In the genomic region with DNA sequence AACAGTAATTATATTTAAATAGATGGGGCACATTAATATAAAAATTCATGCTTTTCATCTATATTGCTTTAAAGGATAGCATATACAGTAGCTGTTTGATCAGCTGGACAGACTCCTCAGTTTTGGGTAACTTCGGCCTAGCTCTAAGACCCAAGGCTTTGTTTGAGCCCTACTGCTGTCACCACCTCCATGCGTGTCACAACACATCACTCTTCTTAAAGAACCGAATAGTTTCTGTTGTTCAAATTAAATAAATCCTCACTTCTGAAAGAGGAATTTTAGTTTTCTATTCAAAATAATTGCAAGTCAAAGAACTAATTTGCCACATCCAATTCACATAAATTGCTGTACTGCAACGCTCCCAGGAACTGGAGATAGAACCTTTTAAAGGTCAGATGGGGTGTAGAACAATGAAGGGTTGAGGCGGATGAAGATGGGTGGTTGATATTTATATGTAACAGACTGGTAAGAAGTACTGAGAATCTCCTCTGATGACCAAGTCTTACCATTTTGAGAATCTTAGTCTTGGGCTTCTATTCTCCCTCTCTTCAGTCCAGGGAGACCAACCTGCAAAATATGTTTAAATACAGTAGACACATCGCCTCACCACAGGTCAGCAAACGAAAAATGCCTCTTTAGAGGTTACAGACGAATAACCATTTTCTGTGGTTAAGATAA, we compare ENCODE assay signal across 8 cellular contexts. TPM values are rescaled to one million over a fixed set of nuclear protein-coding genes. Genes with fewer than 3 reads are reported as not detected.
DNase-seq lines count a peak whose midpoint lies in the region; ATAC-seq and TF ChIP-seq lines count a peak whose summit lies in the region.

No MANE protein-coding gene starts in this region.

- H3K36me3 ChIP-seq in GM23338 (ENCODE audit: insufficient read depth) (no peaks in the 10 kb centered on the region), OCI-LY3 (replicated peaks; ENCODE audit: low read depth, low read length) (peaks cover 17% of the 10 kb centered on the region), fibroblast of lung (ENCODE audit: control insufficient read depth, insufficient read depth, low read length) (no peaks in the 10 kb centered on the region), thyroid gland (no peaks in the 10 kb centered on the region)

- H3K4me3 Mint-ChIP-seq in GM23338: peak overlapping the region; percentile 91

- intact Hi-C loops in thyroid gland (cut with DNase I): loop anchor here (10.0 kb wide), 1 partner anchor 201 kb away; no protein-coding TSS in a partner anchor

- H3K4me1 ChIP-seq in GM23338 (ENCODE audit: insufficient read depth) (peaks cover 49% of the 10 kb centered on the region), OCI-LY3 (ENCODE audit: low read length) (peaks cover 18% of the 10 kb centered on the region), fibroblast of lung (ENCODE audit: control insufficient read depth, extremely low read depth, insufficient read depth, low read length) (no peaks in the 10 kb centered on the region), thyroid gland (peaks cover 10 to 15% of the 10 kb centered on the region in 2 donors)

- no peak for TF ChIP-seq POLR2A in thyroid gland (IDR thresholded peaks at IDR 0.05)

- peaks cover 3% of the 10 kb centered on the region; the same call in 2 of the 3 replicates for H3K9me3 Mint-ChIP-seq in GM23338

- H3F3A ChIP-seq in GM23338 (replicated peaks; ENCODE audit: low read depth): no peaks in the 10 kb centered on the region

- H3K9ac ChIP-seq in OCI-LY3 (ENCODE audit: low read length): no peak overlapping the region
- no peak overlapping the region for H3K9ac ChIP-seq in fibroblast of lung (ENCODE audit: insufficient read depth, low read length)

- 75 to 81% methylated on average over 8 of the region's 8 CpGs for WGBS in thyroid gland, 2 donors

- no peak for TF ChIP-seq CTCF in GM23338 (conservative IDR thresholded peaks at IDR 0.05; ENCODE audit: low read depth in 2 of 2)
- no peak for TF ChIP-seq CTCF in OCI-LY3 (IDR thresholded peaks at IDR 0.05; ENCODE audit: low read depth, low read length)
- TF ChIP-seq CTCF in fibroblast of lung (conservative IDR thresholded peaks at IDR 0.05 in 1 of 2, IDR thresholded peaks at IDR 0.05 in 1 of 2; ENCODE audit: low read depth in 1 of 2, low read length in 2 of 2): no peak
- TF ChIP-seq CTCF in retinal pigment epithelial cell (conservative IDR thresholded peaks at IDR 0.05; ENCODE audit: low read depth, low read length): no peak
- TF ChIP-seq CTCF in GM10266 (IDR thresholded peaks at IDR 0.05; ENCODE audit: control insufficient read depth, insufficient read depth, low read depth, missing control alignments): no peak
- no peak for TF ChIP-seq CTCF in thyroid gland (IDR thresholded peaks at IDR 0.05)

- H3K9me2 ChIP-seq in GM23338 (ENCODE audit: insufficient read depth): no peaks in the 10 kb centered on the region

- H3K27me3 Mint-ChIP-seq in GM23338 (ENCODE audit: insufficient read depth, low read depth, poor library complexity): peaks cover 3% of the 10 kb centered on the region

- no peaks in the 10 kb centered on the region for H3K27me3 ChIP-seq in GM23338 (ENCODE audit: insufficient read depth)
- no peaks in the 10 kb centered on the region for H3K27me3 ChIP-seq in OCI-LY3 (ENCODE audit: low read depth, low read length)
- H3K27me3 ChIP-seq in fibroblast of lung (ENCODE audit: control insufficient read depth, insufficient read depth, low read length): no peaks in the 10 kb centered on the region
- no peaks in the 10 kb centered on the region for H3K27me3 ChIP-seq in thyroid gland

- peaks cover 22% of the 10 kb centered on the region for H3K36me3 Mint-ChIP-seq in GM23338 (ENCODE audit: low read depth)

- H3K4me3 ChIP-seq in GM23338: peak overlapping the region; percentile 70
- H3K4me3 ChIP-seq in OCI-LY3 (ENCODE audit: low read length): peak overlapping the region; percentile 100
- peak overlapping the region; percentile 72 to 99 (median 85) for H3K4me3 ChIP-seq in fibroblast of lung (replicated peaks in 1 of 4; ENCODE audit: control extremely low read depth in 1 of 4, insufficient read depth in 1 of 4, low read depth in 3 of 4, low read length in 4 of 4)
- H3K4me3 ChIP-seq in retinal pigment epithelial cell (ENCODE audit: low read length): peak overlapping the region; percentile 91
- H3K4me3 ChIP-seq in thyroid gland (replicated peaks in 1 of 3): no peak overlapping the region

- no peak overlapping the region for H2AFZ ChIP-seq in GM23338
- no peak overlapping the region for H2AFZ ChIP-seq in OCI-LY3 (ENCODE audit: low read depth, low read length)
- H2AFZ ChIP-seq in fibroblast of lung (ENCODE audit: low read length): no peak overlapping the region

- H3K4me1 Mint-ChIP-seq in GM23338: peaks cover 44% of the 10 kb centered on the region

- peak overlapping the region; percentile 97 for H3K27ac Mint-ChIP-seq in GM23338

- H4K20me1 ChIP-seq in GM23338 (replicated peaks; ENCODE audit: insufficient read depth) (peaks cover 23% of the 10 kb centered on the region; the same call in 1 of the 2 replicates), OCI-LY3 (ENCODE audit: insufficient read depth, low read length) (no peaks in the 10 kb centered on the region), fibroblast of lung (ENCODE audit: control insufficient read depth, extremely low read depth, insufficient read depth, low read length) (no peaks in the 10 kb centered on the region)

- H3K79me2 ChIP-seq in GM23338 (replicated peaks; ENCODE audit: insufficient read depth): peaks cover 65% of the 10 kb centered on the region
- peaks cover 10% of the 10 kb centered on the region for H3K79me2 ChIP-seq in OCI-LY3 (ENCODE audit: low read length)
- peaks cover 60% of the 10 kb centered on the region for H3K79me2 ChIP-seq in fibroblast of lung (ENCODE audit: control insufficient read depth, insufficient read depth, low read length)

- H3K4me2 ChIP-seq in GM23338 (peak overlapping the region; percentile 87), OCI-LY3 (ENCODE audit: low read length) (peak overlapping the region; percentile 86), fibroblast of lung (ENCODE audit: extremely low read depth, insufficient read depth, low read length) (peak overlapping the region; percentile 87)

- ATAC-seq in GM23338 (no peak), GM19455 (IDR thresholded peaks at IDR 0.05; ENCODE audit: unreplicated experiment) (no peak)

- H3K27ac ChIP-seq in GM23338 (ENCODE audit: low read depth) (peak overlapping the region; percentile 99; the same call in 1 of the 2 replicates), OCI-LY3 (ENCODE audit: low read length) (no peak overlapping the region), fibroblast of lung (ENCODE audit: insufficient read depth, low read length) (peak overlapping the region; percentile 71), thyroid gland (no peak overlapping the region)

- H3K9me3 ChIP-seq in OCI-LY3 (ENCODE audit: insufficient read depth, low read length): no peaks in the 10 kb centered on the region
- H3K9me3 ChIP-seq in fibroblast of lung (ENCODE audit: control insufficient read depth, insufficient read depth, low read depth, low read length): no peaks in the 10 kb centered on the region
- H3K9me3 ChIP-seq in thyroid gland: no peaks in the 10 kb centered on the region

- DNase-seq in GM23338 (ENCODE audit: low spot score): no peak
- no peak for DNase-seq in fibroblast of lung (ENCODE audit: low read depth in 2 of 2)
- no peak for DNase-seq in retinal pigment epithelial cell (ENCODE audit: low read depth)
- DNase-seq in GM10266 (ENCODE audit: extremely low spot score): no peak
- DNase-seq in stimulated activated naive CD4-positive, alpha-beta T cell treated with Interleukin-2 at 50 U/mL for 16 hours (lab: John Stamatoyannopoulos, UW): no peak
- no peak for DNase-seq in thyroid gland

TF ChIP-seq in GM23338, 12 proteins besides CTCF, POLR2A, EP300 and RAD21 (continues in another document):
- TF ChIP-seq STAT1 (IDR thresholded peaks at IDR 0.05; ENCODE audit: unreplicated experiment) (no peak), POLR2AphosphoS5 (IDR thresholded peaks at IDR 0.05; ENCODE audit: low read depth) (no peak), NANOG (IDR thresholded peaks at IDR 0.05; ENCODE audit: borderline replicate concordance) (no peak), ZNF331 (CRISPR knock-in tag; IDR thresholded peaks at IDR 0.05; ENCODE audit: low read depth) (no peak), CREB1 (CRISPR knock-in tag; IDR thresholded peaks at IDR 0.05; ENCODE audit: low read depth) (no peak), ZNF114 (CRISPR knock-in tag; IDR thresholded peaks at IDR 0.05) (no peak)
- TF ChIP-seq, protein P1, sequence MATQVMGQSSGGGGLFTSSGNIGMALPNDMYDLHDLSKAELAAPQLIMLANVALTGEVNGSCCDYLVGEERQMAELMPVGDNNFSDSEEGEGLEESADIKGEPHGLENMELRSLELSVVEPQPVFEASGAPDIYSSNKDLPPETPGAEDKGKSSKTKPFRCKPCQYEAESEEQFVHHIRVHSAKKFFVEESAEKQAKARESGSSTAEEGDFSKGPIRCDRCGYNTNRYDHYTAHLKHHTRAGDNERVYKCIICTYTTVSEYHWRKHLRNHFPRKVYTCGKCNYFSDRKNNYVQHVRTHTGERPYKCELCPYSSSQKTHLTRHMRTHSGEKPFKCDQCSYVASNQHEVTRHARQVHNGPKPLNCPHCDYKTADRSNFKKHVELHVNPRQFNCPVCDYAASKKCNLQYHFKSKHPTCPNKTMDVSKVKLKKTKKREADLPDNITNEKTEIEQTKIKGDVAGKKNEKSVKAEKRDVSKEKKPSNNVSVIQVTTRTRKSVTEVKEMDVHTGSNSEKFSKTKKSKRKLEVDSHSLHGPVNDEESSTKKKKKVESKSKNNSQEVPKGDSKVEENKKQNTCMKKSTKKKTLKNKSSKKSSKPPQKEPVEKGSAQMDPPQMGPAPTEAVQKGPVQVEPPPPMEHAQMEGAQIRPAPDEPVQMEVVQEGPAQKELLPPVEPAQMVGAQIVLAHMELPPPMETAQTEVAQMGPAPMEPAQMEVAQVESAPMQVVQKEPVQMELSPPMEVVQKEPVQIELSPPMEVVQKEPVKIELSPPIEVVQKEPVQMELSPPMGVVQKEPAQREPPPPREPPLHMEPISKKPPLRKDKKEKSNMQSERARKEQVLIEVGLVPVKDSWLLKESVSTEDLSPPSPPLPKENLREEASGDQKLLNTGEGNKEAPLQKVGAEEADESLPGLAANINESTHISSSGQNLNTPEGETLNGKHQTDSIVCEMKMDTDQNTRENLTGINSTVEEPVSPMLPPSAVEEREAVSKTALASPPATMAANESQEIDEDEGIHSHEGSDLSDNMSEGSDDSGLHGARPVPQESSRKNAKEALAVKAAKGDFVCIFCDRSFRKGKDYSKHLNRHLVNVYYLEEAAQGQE (IDR thresholded peaks at IDR 0.05; ENCODE audit: unreplicated experiment): no peak

RNA-seq across cellular contexts. Expression of gene NREP, which starts 1.6 kb away (rescaled TPM):
- total RNA-seq in GM23338 (2014; rRNA removed; shearing (Covaris generic)): 300 and 336 TPM in 2 replicates
- polyA plus RNA-seq in GM23338 (2016; fragmentation: Nextera tagmentation; extraction: Ambion mirVana) (260 and 264 TPM in 2 replicates), fibroblast of lung (149 and 364 TPM in 2 replicates)
- total RNA-seq in fibroblast of lung (56.8 and 86.0 TPM in 2 replicates), thyroid gland (10 to 100 TPM in 2 of 4 donors, 1 to 10 TPM in 2; 4.4 to 20.6 (median 11.1) TPM)
- polyA plus RNA-seq in fibroblast of lung (2012): 64.0 and 156 TPM in 2 replicates
- 14.6 and 34.6 TPM in 2 replicates for polyA minus RNA-seq in fibroblast of lung (ENCODE audit: low replicate concordance)

Comparison
In these comparisons a context has a peak if more than half of its experiments do, and no peak if none do; other contexts are left out.
1. H3K27ac ChIP-seq: peak in GM23338 (single experiment) and fibroblast of lung (single experiment); none in OCI-LY3 (single experiment) and thyroid gland (0 of 3).
2. H3K4me3 ChIP-seq: peak in GM23338 (single experiment), OCI-LY3 (single experiment), fibroblast of lung (4 of 4) and retinal pigment epithelial cell (single experiment); none in thyroid gland (0 of 3).
3. Peak in every context shown above with its lines, with median percentiles within 50 percentile points of each other: H3K4me2 ChIP-seq.